ENCODE assay signal across 12 cellular contexts in genomic region chr15:93152951-93153350, GRCh38.
DNase-seq lines count a peak whose midpoint lies in the region; ATAC-seq and TF ChIP-seq lines count a peak whose summit lies in the region.
"Had no signal": no experiment of that assay in that cellular context is flagged by ENCODE, and none has a peak within 500 bp of the region (broad histone marks: within the 10 kb centered on the region; RNA-seq: fewer than 3 reads in every experiment).

No MANE protein-coding gene starts in this region.

- H3K4me3 ChIP-seq in fibroblast of pulmonary artery (replicated peaks; ENCODE audit: low read depth, low read length) (no peak overlapping the region), transverse colon (no peak overlapping the region)
- H3K4me3 ChIP-seq: A549 had no signal

- H3K27ac Mint-ChIP-seq in activated CD8-positive, alpha-beta memory T cell treated with anti-CD3 and anti-CD28 coated beads, Interleukin-2, amount 10 ng/mL, durations not matched to agents 7 days and 5 days = peak overlapping the region; percentile 47
- peak overlapping the region in 1 of 2 donors; percentile 75 for H3K27ac Mint-ChIP-seq in natural killer cell
- H3K27ac Mint-ChIP-seq in nephron progenitor cell = no peak overlapping the region

- CTCF ChIA-PET in activated CD8-positive, alpha-beta memory T cell treated with anti-CD3 and anti-CD28 coated beads, Interleukin-2, amount 10 ng/mL, durations not matched to agents 7 days and 5 days (lab: Charles Lee) = interaction anchor here (1.2 to 1.8 kb wide), 2 partner anchors 12 to 65 kb away, joined by 5 to 7 read pairs; no protein-coding TSS in a partner anchor

- H3K4me3 Mint-ChIP-seq in activated CD8-positive, alpha-beta memory T cell treated with anti-CD3 and anti-CD28 coated beads, Interleukin-2, amount 10 ng/mL, durations not matched to agents 7 days and 5 days = no peak overlapping the region
- peak overlapping the region; percentile 85 for H3K4me3 Mint-ChIP-seq in natural killer cell
- no peak overlapping the region for H3K4me3 Mint-ChIP-seq in nephron progenitor cell

- no peak for ATAC-seq in activated CD8-positive, alpha-beta memory T cell treated with anti-CD3 and anti-CD28 coated beads, Interleukin-2, amount 10 ng/mL, durations not matched to agents 7 days and 5 days
- ATAC-seq in natural killer cell = no peak

- H3K36me3 Mint-ChIP-seq in activated CD8-positive, alpha-beta memory T cell treated with anti-CD3 and anti-CD28 coated beads, Interleukin-2, amount 10 ng/mL, durations not matched to agents 7 days and 5 days = no peaks in the 10 kb centered on the region
- H3K36me3 Mint-ChIP-seq in natural killer cell (no peaks in the 10 kb centered on the region), nephron progenitor cell (ENCODE audit: low read depth) (no peaks in the 10 kb centered on the region)

- no peak for TF ChIP-seq EP300 in transverse colon (IDR thresholded peaks at IDR 0.05; ENCODE audit: low read depth)

- no peak for DNase-seq in activated CD8-positive, alpha-beta memory T cell treated with anti-CD3 and anti-CD28 coated beads, Interleukin-2, amount 10 ng/mL, durations not matched to agents 7 days and 5 days
- no peak for DNase-seq in activated CD8-positive, alpha-beta memory T cell treated with anti-CD3 and anti-CD28 coated beads for 24 hours
- DNase-seq in fibroblast of pulmonary artery (ENCODE audit: low read depth) (peak; percentile 16), natural killer cell (no peak), transverse colon (peak; percentile 37), UCSD-AML1 (lab: John Stamatoyannopoulos, UW; ENCODE audit: unreplicated experiment) (no peak), nephron progenitor cell (no peak)
- no peak for DNase-seq in activated CD4-positive, alpha-beta T cell treated with anti-CD3 and anti-CD28 coated beads, Interleukin-2, amount 50 U/mL, for 1 hour
- DNase-seq: stimulated activated CD4-positive, alpha-beta T cell treated with anti-CD3 and anti-CD28 coated beads, Interleukin-15, amount 100 ng/mL, for 24 hours; WERI-Rb-1 had no signal

- no peaks in the 10 kb centered on the region for H3K9me3 Mint-ChIP-seq in activated CD8-positive, alpha-beta memory T cell treated with anti-CD3 and anti-CD28 coated beads, Interleukin-2, amount 10 ng/mL, durations not matched to agents 7 days and 5 days (ENCODE audit: low read depth)
- H3K9me3 Mint-ChIP-seq in natural killer cell = no peaks in the 10 kb centered on the region
- H3K9me3 Mint-ChIP-seq in nephron progenitor cell = peaks cover 16% of the 10 kb centered on the region

- 50% methylated on average over 2 to 6 of the region's 6 CpGs for WGBS in transverse colon (ENCODE audit: low coverage in 1 of 2), 2 donors

- no peak for TF ChIP-seq POLR2A in transverse colon (IDR thresholded peaks at IDR 0.05)

- H3K4me1 ChIP-seq in transverse colon = peaks cover 0 to 14% (median 6%) of the 10 kb centered on the region in 4 donors
- H3K4me1 ChIP-seq: A549 had no signal

- no peaks in the 10 kb centered on the region for H3K36me3 ChIP-seq in transverse colon
- H3K36me3 ChIP-seq: WERI-Rb-1 had no signal

- peak overlapping the region in 1 of 4 donors; percentile 28 for H3K27ac ChIP-seq in transverse colon
- H3K27ac ChIP-seq: A549, RWPE1, WERI-Rb-1 had no signal

- no peaks in the 10 kb centered on the region for H3K9me3 ChIP-seq in transverse colon

- H3K27me3 ChIP-seq in transverse colon = no peaks in the 10 kb centered on the region

- no peak for TF ChIP-seq CTCF in fibroblast of pulmonary artery (IDR thresholded peaks at IDR 0.05; ENCODE audit: low read length, missing control alignments)
- TF ChIP-seq CTCF in natural killer cell (IDR thresholded peaks at IDR 0.05) = no peak
- no peak for TF ChIP-seq CTCF in transverse colon (IDR thresholded peaks at IDR 0.05)
- no peak for TF ChIP-seq CTCF in nephron progenitor cell (IDR thresholded peaks at IDR 0.05)

- peaks cover 24% of the 10 kb centered on the region for H3K4me1 Mint-ChIP-seq in activated CD8-positive, alpha-beta memory T cell treated with anti-CD3 and anti-CD28 coated beads, Interleukin-2, amount 10 ng/mL, durations not matched to agents 7 days and 5 days
- H3K4me1 Mint-ChIP-seq in natural killer cell (peaks cover 28 to 34% of the 10 kb centered on the region in 2 donors), nephron progenitor cell (peaks cover 20% of the 10 kb centered on the region)

- intact Hi-C loops in natural killer cell (cut with micrococcal nuclease) = loop anchor here (5.0 kb wide), 1 partner anchor 66 kb away; the partner anchor contains the start of gene RGMA
- intact Hi-C loops in transverse colon (cut with DNase I; ENCODE audit: low total_unique reads) = no loop called here

- in situ Hi-C loops in transverse colon (cut with MboI; ENCODE audit: low pct_ligation_motif_present in 1 of 4, low pct_unique_long_range_greater_than_20kb in 1 of 4, low sequenced_read_pairs in 3 of 4) = no loop called here

- peaks cover 27% of the 10 kb centered on the region for H3K27me3 Mint-ChIP-seq in activated CD8-positive, alpha-beta memory T cell treated with anti-CD3 and anti-CD28 coated beads, Interleukin-2, amount 10 ng/mL, durations not matched to agents 7 days and 5 days
- H3K27me3 Mint-ChIP-seq in natural killer cell (ENCODE audit: low read depth in 2 of 2) (peaks cover 24 to 56% of the 10 kb centered on the region in 2 donors), nephron progenitor cell (ENCODE audit: low read depth, poor library complexity) (peaks cover 11% of the 10 kb centered on the region)

Comparison
In these comparisons a context has a peak if more than half of its experiments do, and no peak if none do; other contexts are left out.
1. DNase-seq: peak in fibroblast of pulmonary artery (single experiment) and transverse colon (single experiment); none in activated CD8-positive, alpha-beta memory T cell treated with anti-CD3 and anti-CD28 coated beads, Interleukin-2, amount 10 ng/mL, durations not matched to agents 7 days and 5 days (single experiment), activated CD8-positive, alpha-beta memory T cell treated with anti-CD3 and anti-CD28 coated beads for 24 hours (single experiment), natural killer cell (single experiment), UCSD-AML1 (single experiment), activated CD4-positive, alpha-beta T cell treated with anti-CD3 and anti-CD28 coated beads, Interleukin-2, amount 50 U/mL, for 1 hour (single experiment) and nephron progenitor cell (single experiment).